In genomic region chr12:68844318-68844745, GRCh38 we compare ENCODE assay signal across 2 cellular contexts.
TF ChIP-seq lines count a peak whose summit lies in the region.

No MANE protein-coding gene starts in this region.

TF ChIP-seq in HepG2, 621 proteins besides CTCF, POLR2A, EP300 and RAD21:
- TF ChIP-seq ZNF468 (CRISPR knock-in tag; IDR thresholded peaks at IDR 0.05) (no peak), ZC3H13 (CRISPR knock-in tag; IDR thresholded peaks at IDR 0.05) (peak; percentile 55; the same call in 1 of the 2 replicates), POLR2AphosphoS5 (IDR thresholded peaks at IDR 0.05; ENCODE audit: low read depth, low read length) (peak; percentile 58), SSRP1 (CRISPR knock-in tag; IDR thresholded peaks at IDR 0.05) (peak; percentile 16; the same call in 1 of the 2 replicates), PAF1 (CRISPR knock-in tag; IDR thresholded peaks at IDR 0.05) (peak; percentile 50; the same call in 1 of the 2 replicates), RBM22 (optimal IDR thresholded peaks at IDR 0.05; ENCODE audit: low read length) (peak; percentile 98), ZFP36L2 (CRISPR knock-in tag; IDR thresholded peaks at IDR 0.05) (no peak), AFF4 (CRISPR knock-in tag; IDR thresholded peaks at IDR 0.05) (0 out of 2 replicates have a peak, but pooled peaks have one; percentile 17), MIER2 (CRISPR knock-in tag; IDR thresholded peaks at IDR 0.05) (no peak), JUN (CRISPR knock-in tag; IDR thresholded peaks at IDR 0.05) (no peak), ADNP (CRISPR knock-in tag; IDR thresholded peaks at IDR 0.05) (no peak), POLR2G (IDR thresholded peaks at IDR 0.05; ENCODE audit: low read depth, low read length) (peak; percentile 67)

TF ChIP-seq in endothelial cell of umbilical vein, 7 proteins besides CTCF, POLR2A, EP300 and RAD21:
- TF ChIP-seq, protein P1, sequence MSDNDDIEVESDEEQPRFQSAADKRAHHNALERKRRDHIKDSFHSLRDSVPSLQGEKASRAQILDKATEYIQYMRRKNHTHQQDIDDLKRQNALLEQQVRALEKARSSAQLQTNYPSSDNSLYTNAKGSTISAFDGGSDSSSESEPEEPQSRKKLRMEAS (IDR thresholded peaks at IDR 0.05; ENCODE audit: insufficient read depth, insufficient read length): no peak
- peak; percentile 36 for TF ChIP-seq POLR2AphosphoS5 (IDR thresholded peaks at IDR 0.05; ENCODE audit: insufficient read depth, low read depth, low read length)
